ENCODE assay signal across 17 cellular contexts in the genomic region with DNA sequence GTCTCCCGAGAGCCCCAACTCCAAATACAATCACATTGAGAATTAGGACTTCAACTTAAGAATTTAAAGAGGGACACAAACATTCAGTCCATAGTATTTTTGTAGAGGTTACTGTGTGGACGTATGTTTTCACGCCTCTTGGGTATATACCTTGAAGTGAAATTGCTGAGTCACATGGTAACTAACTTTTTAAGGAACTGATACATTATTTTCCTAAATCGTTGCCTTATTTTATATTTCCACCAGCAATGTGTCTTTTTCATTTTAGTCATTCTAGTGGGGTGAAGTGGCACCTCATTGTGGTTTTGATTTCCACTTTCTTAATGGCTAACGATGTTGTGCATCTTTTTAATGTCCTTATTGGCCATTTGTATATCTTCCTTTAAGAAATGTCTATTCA. TPM values are rescaled to one million over a fixed set of nuclear protein-coding genes. Genes with fewer than 3 reads are reported as not detected.
DNase-seq lines count a peak whose midpoint lies in the region; ATAC-seq, FAIRE-seq and TF ChIP-seq lines count a peak whose summit lies in the region.
"Had no signal": no experiment of that assay in that cellular context is flagged by ENCODE, and none has a peak within 500 bp of the region (broad histone marks: within the 10 kb centered on the region; RNA-seq: fewer than 3 reads in every experiment).

No MANE protein-coding gene starts in this region.

- H2AFZ ChIP-seq in OCI-LY7 (ENCODE audit: low read length), result peak overlapping the region; percentile 3; the same call in 1 of the 2 replicates
- H2AFZ ChIP-seq in hepatocyte, result no peak overlapping the region

- H3K9me2 ChIP-seq in OCI-LY7 (ENCODE audit: insufficient read depth, low read length), result no peaks in the 10 kb centered on the region
- no peaks in the 10 kb centered on the region for H3K9me2 ChIP-seq in hepatocyte (replicated peaks; ENCODE audit: insufficient read depth)

- H3K9me3 ChIP-seq in OCI-LY7 (ENCODE audit: low read length), result no peaks in the 10 kb centered on the region
- no peaks in the 10 kb centered on the region for H3K9me3 ChIP-seq in left lung
- H3K9me3 ChIP-seq in hepatocyte (ENCODE audit: low read depth), result no peaks in the 10 kb centered on the region
- H3K9me3 ChIP-seq in colonic mucosa, result no peaks in the 10 kb centered on the region
- H3K9me3 ChIP-seq: esophagus muscularis mucosa had no signal

- no peak for DNase-seq in GM12892 (ENCODE audit: insufficient read length)
- DNase-seq in OCI-LY7 (ENCODE audit: low spot score), result peak; percentile 27
- DNase-seq in left lung, result no peak
- no peak for DNase-seq in GM10266 (ENCODE audit: extremely low spot score)
- DNase-seq in hepatocyte (ENCODE audit: low spot score), result no peak
- no peak for DNase-seq in colonic mucosa
- DNase-seq: activated CD4-positive, alpha-beta T cell treated with anti-CD3 and anti-CD28 coated beads for 36 hours; activated T-cell treated with anti-CD3 and anti-CD28 coated beads, Interleukin-2, amount 50 U/mL, for 48 hours; NCI-H1105; NCI-H345; nephron progenitor cell; right cardiac atrium; stimulated activated CD4-positive, alpha-beta T cell treated with anti-CD3 and anti-CD28 coated beads, Interleukin-2, amount 100 ng/mL, for 48 hours had no signal

- no TSS peak for BruUV-seq in OCI-LY7 (replicated peaks; lab: Mats Ljungman, UMichigan)

- FAIRE-seq in GM12892 (lab: Jason Lieb, UNC), result peak; percentile 61
- FAIRE-seq: RCC 7860 had no signal

- POLR2A ChIA-PET in OCI-LY7 (lab: Charles Lee), result no interaction called here

- H3K27ac ChIP-seq in OCI-LY7 (ENCODE audit: low read depth, low read length, poor library complexity, severe bottlenecking) (no peak overlapping the region), left lung (no peak overlapping the region), hepatocyte (no peak overlapping the region), colonic mucosa (no peak overlapping the region)
- H3K27ac ChIP-seq: esophagus muscularis mucosa had no signal

- H3K4me1 ChIP-seq in OCI-LY7 (ENCODE audit: insufficient read depth, low read length, poor library complexity, severe bottlenecking), result peaks cover 10% of the 10 kb centered on the region
- H3K4me1 ChIP-seq in left lung, result no peaks in the 10 kb centered on the region
- H3K4me1 ChIP-seq in hepatocyte (ENCODE audit: insufficient read depth), result no peaks in the 10 kb centered on the region
- no peaks in the 10 kb centered on the region for H3K4me1 ChIP-seq in colonic mucosa
- H3K4me1 ChIP-seq: esophagus muscularis mucosa had no signal

- no peaks in the 10 kb centered on the region for H4K20me1 ChIP-seq in OCI-LY7 (ENCODE audit: insufficient read depth, low read length)
- H4K20me1 ChIP-seq in hepatocyte (ENCODE audit: insufficient read depth, poor library complexity, severe bottlenecking), result no peaks in the 10 kb centered on the region

- ATAC-seq in GM19463 (IDR thresholded peaks at IDR 0.05; ENCODE audit: unreplicated experiment) (peak; percentile 43), HG03045 (IDR thresholded peaks at IDR 0.05; ENCODE audit: unreplicated experiment) (peak; percentile 56), left lung (no peak)
- ATAC-seq: activated CD4-positive, alpha-beta T cell treated with anti-CD3 and anti-CD28 coated beads for 36 hours; right cardiac atrium had no signal

- no peaks in the 10 kb centered on the region for H3K79me2 ChIP-seq in OCI-LY7 (ENCODE audit: insufficient read depth, low read depth, low read length)
- H3K79me2 ChIP-seq in hepatocyte, result no peaks in the 10 kb centered on the region

- H3K4me2 ChIP-seq in OCI-LY7 (ENCODE audit: low read length) (peak overlapping the region; percentile 30; the same call in 1 of the 2 replicates), hepatocyte (no peak overlapping the region)

- no peak for TF ChIP-seq CTCF in OCI-LY7 (conservative IDR thresholded peaks at IDR 0.05; ENCODE audit: low read length)
- TF ChIP-seq CTCF in left lung (IDR thresholded peaks at IDR 0.05), result no peak
- TF ChIP-seq CTCF in GM10266 (IDR thresholded peaks at IDR 0.05; ENCODE audit: control insufficient read depth, insufficient read depth, low read depth, missing control alignments), result no peak
- TF ChIP-seq CTCF in hepatocyte (IDR thresholded peaks at IDR 0.05; ENCODE audit: poor library complexity), result no peak
- TF ChIP-seq CTCF in colonic mucosa (IDR thresholded peaks at IDR 0.05), result no peak

- intact Hi-C loops in OCI-LY7 (cut with micrococcal nuclease; ENCODE audit: unreplicated experiment), result no loop called here
- intact Hi-C loops in left lung (cut with DNase I), result no loop called here
- intact Hi-C loops in colonic mucosa (cut with DNase I), result no loop called here

- no peak overlapping the region for H3K9ac ChIP-seq in colonic mucosa (ENCODE audit: low read depth in 2 of 2, low read length in 2 of 2)

- 80% methylated on average over 5 of the region's 5 CpGs for WGBS in hepatocyte (ENCODE audit: low lambda C conversion rate, missing lambda C conversion rate)

- TF ChIP-seq POLR2A in GM12892 (IDR thresholded peaks at IDR 0.05; ENCODE audit: low read depth, low read length), result no peak

- H3K27me3 ChIP-seq in left lung (no peaks in the 10 kb centered on the region), hepatocyte (no peaks in the 10 kb centered on the region), colonic mucosa (no peaks in the 10 kb centered on the region)
- H3K27me3 ChIP-seq: esophagus muscularis mucosa had no signal

- H3K4me3 ChIP-seq in OCI-LY7 (ENCODE audit: low read depth, low read length, poor library complexity, severe bottlenecking) (no peak overlapping the region), left lung (no peak overlapping the region), hepatocyte (no peak overlapping the region), colonic mucosa (no peak overlapping the region)
- H3K4me3 ChIP-seq: esophagus muscularis mucosa had no signal

- H3K36me3 ChIP-seq in OCI-LY7 (ENCODE audit: insufficient read depth, low read length) (no peaks in the 10 kb centered on the region), left lung (no peaks in the 10 kb centered on the region), hepatocyte (replicated peaks; ENCODE audit: insufficient read depth, low read depth) (no peaks in the 10 kb centered on the region), colonic mucosa (no peaks in the 10 kb centered on the region)
- H3K36me3 ChIP-seq: esophagus muscularis mucosa had no signal

- CTCF ChIA-PET in OCI-LY7 (lab: Charles Lee; ENCODE audit: unreplicated experiment), result no interaction called here

RNA-seq across cellular contexts. Expression of gene PARP15, which starts 11.8 kb away (rescaled TPM):
- polyA plus RNA-seq in GM12892 (2012; ENCODE audit: missing spikeins), result 36.6 TPM
- 3.3 and 3.4 TPM in 2 replicates for total RNA-seq in OCI-LY7 (2014; rRNA removed; shearing (Covaris generic))
- total RNA-seq in OCI-LY7 (2022) (0.70 and 0.81 TPM in 2 replicates), left lung (1 to 10 TPM; 3.1 to 5.8 TPM), hepatocyte (0.32 and 0.63 TPM in 2 replicates), colonic mucosa (1 to 10 TPM in 1 of 2 donors, under 1 TPM in 1; 0.74 to 1.1 TPM)
- polyA plus RNA-seq in hepatocyte, result 0.30 and 0.58 TPM in 2 replicates

RNA-seq across cellular contexts. Expression of gene DTX3L, which starts 25.2 kb away (rescaled TPM):
- polyA plus RNA-seq in GM12892 (2012; ENCODE audit: missing spikeins), result 17.1 TPM
- total RNA-seq in OCI-LY7 (2014; rRNA removed; shearing (Covaris generic)), result 1.5 and 2.2 TPM in 2 replicates
- total RNA-seq in OCI-LY7 (2022) (0.94 and 1.3 TPM in 2 replicates), left lung (10 to 100 TPM; 63.0 to 75.3 TPM), hepatocyte (27.2 and 27.7 TPM in 2 replicates), colonic mucosa (10 to 100 TPM; 44.0 to 46.4 TPM)
- 6.2 and 10.6 TPM in 2 replicates for polyA plus RNA-seq in hepatocyte

RNA-seq across cellular contexts. Expression of gene PARP9, which starts 25.2 kb away (rescaled TPM):
- polyA plus RNA-seq in GM12892 (2012; ENCODE audit: missing spikeins), result 31.5 TPM
- 1.4 TPM in 2 replicates for total RNA-seq in OCI-LY7 (2014; rRNA removed; shearing (Covaris generic))
- total RNA-seq in OCI-LY7 (2022), result 0.57 and 0.65 TPM in 2 replicates
- total RNA-seq in left lung, result 10 to 100 TPM; 57.0 to 75.4 TPM
- total RNA-seq in hepatocyte, result 24.7 and 29.8 TPM in 2 replicates
- polyA plus RNA-seq in hepatocyte, result 15.0 and 17.5 TPM in 2 replicates
- total RNA-seq in colonic mucosa, result 10 to 100 TPM; 20.2 to 28.0 TPM

Comparison
In these comparisons a context has a peak if more than half of its experiments do, and no peak if none do; other contexts are left out.
1. RNA of gene PARP9, which starts 25.2 kb away (total RNA-seq): 57.0 to 75.4 TPM in left lung, 24.7 to 29.8 TPM in hepatocyte and 20.2 to 28.0 TPM in colonic mucosa; 0.57 to 1.4 TPM in OCI-LY7; every median in the first group is over 4 times any median in the second.